In the genomic region with DNA sequence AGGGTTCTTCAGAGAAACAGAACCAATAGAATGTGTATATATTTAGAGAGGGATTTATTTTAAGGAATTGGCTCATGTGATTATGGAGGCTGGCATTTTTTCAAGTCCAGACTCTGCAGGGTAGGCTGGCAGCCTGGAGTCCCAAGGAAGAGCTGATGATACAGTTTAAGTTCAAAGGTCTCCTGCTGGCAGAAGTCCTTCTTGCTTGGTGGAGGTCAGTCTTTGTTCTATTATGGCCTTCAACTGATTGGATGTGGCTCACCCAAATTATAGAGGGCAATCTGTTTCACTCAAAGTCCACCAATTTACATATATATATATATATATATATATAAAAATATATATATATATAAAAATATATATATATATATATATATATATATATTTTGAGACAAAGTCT, we compare ENCODE assay signal across 34 cellular contexts.
"Had no signal": no experiment of that assay in that cellular context is flagged by ENCODE, and none has a peak within 500 bp of the region (broad histone marks: within the 10 kb centered on the region; RNA-seq: fewer than 3 reads in every experiment).

No MANE protein-coding gene starts in this region.

- H3K9me3 ChIP-seq: MG63 had no signal

- H3K27me3 ChIP-seq: MG63 had no signal

- DNase-seq: Karpas-422, MG63, MM.1S, MV-4-11, NCI-H1048, NCI-H1092, NCI-H1092 treated with DMSO at 0.1 percent for 48 hours, NCI-H1105, NCI-H1105 treated with DMSO at 0.1 percent for 48 hours, NCI-H1417, NCI-H1417 treated with DMSO at 0.1 percent for 48 hours, NCI-H1436, NCI-H1436 treated with DMSO at 0.1 percent for 48 hours, NCI-H146, NCI-H1694, NCI-H1694 treated with DMSO at 0.1 percent for 48 hours, NCI-H187, NCI-H187 treated with DMSO at 0.1 percent for 48 hours, NCI-H1930, NCI-H2029, NCI-H2029 treated with DMSO at 0.1 percent for 48 hours, NCI-H2081, NCI-H2081 treated with DMSO at 0.1 percent for 48 hours, NCI-H2107, NCI-H2171, NCI-H2171 treated with DMSO at 0.1 percent for 48 hours, NCI-H2227 treated with DMSO at 0.1 percent for 48 hours, NCI-H226, NCI-H345, NCI-H446, NCI-H446 treated with DMSO at 0.1 percent for 48 hours, NCI-H510A, NCI-H510A treated with DMSO at 0.1 percent for 48 hours, NCI-H524 had no signal

- H3K36me3 ChIP-seq: MG63 had no signal

- H3K4me3 ChIP-seq: MG63 had no signal
